Comparison of ENCODE assay signal across 1 cellular context in the genomic region with DNA sequence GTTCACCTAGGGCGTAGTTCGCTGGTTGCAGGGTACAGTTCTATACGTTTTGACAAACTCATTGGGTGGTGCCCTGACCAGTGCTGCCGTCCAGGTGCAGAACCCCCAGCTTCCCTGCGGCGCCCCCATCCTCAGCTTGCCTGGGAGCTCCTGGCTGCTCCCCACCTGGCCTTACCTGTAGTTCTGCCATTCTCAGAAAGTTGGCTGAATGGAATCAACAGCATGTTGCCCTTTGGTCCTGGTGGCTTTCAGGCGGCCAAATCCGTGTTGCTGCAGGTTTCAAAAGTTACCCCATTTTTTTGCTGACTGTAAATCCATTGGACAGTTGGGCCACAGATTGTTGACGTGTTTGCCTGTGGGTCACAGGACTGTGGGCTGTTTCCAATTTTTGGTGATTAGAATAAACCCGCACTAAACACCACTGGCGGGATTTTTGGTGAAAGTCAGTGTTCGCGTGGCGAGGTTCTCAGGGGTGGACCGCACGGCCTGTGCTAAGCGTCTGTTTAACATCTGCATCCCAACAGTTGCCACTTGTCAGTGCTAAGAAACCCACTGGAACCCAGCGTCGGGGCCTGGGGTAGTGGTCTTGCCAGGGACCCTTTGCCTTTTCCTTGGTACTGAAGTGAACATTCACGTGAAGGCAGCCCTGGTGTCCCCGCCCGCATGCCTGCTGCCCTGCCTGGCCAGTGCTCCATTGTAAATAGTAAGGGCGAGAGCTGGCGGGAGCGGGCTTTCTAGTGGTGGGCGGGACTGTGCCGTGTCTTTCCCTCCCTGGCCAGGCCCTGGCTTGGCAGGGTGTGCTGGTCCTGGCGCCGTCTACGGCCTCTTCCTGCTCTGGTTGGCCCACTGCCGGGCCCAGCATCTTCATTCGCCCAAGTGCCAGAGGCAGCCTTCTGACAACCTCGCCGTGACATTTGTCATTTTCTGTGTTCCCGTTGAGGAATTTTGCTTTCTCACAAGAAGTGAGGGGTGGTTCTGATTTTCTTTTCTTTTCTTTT.
TF ChIP-seq lines count a peak whose summit lies in the region.

No MANE protein-coding gene starts in this region.

TF ChIP-seq in HepG2, 621 proteins besides CTCF, POLR2A, EP300 and RAD21 (continued from another document and continues in another):
- TF ChIP-seq, protein P1, sequence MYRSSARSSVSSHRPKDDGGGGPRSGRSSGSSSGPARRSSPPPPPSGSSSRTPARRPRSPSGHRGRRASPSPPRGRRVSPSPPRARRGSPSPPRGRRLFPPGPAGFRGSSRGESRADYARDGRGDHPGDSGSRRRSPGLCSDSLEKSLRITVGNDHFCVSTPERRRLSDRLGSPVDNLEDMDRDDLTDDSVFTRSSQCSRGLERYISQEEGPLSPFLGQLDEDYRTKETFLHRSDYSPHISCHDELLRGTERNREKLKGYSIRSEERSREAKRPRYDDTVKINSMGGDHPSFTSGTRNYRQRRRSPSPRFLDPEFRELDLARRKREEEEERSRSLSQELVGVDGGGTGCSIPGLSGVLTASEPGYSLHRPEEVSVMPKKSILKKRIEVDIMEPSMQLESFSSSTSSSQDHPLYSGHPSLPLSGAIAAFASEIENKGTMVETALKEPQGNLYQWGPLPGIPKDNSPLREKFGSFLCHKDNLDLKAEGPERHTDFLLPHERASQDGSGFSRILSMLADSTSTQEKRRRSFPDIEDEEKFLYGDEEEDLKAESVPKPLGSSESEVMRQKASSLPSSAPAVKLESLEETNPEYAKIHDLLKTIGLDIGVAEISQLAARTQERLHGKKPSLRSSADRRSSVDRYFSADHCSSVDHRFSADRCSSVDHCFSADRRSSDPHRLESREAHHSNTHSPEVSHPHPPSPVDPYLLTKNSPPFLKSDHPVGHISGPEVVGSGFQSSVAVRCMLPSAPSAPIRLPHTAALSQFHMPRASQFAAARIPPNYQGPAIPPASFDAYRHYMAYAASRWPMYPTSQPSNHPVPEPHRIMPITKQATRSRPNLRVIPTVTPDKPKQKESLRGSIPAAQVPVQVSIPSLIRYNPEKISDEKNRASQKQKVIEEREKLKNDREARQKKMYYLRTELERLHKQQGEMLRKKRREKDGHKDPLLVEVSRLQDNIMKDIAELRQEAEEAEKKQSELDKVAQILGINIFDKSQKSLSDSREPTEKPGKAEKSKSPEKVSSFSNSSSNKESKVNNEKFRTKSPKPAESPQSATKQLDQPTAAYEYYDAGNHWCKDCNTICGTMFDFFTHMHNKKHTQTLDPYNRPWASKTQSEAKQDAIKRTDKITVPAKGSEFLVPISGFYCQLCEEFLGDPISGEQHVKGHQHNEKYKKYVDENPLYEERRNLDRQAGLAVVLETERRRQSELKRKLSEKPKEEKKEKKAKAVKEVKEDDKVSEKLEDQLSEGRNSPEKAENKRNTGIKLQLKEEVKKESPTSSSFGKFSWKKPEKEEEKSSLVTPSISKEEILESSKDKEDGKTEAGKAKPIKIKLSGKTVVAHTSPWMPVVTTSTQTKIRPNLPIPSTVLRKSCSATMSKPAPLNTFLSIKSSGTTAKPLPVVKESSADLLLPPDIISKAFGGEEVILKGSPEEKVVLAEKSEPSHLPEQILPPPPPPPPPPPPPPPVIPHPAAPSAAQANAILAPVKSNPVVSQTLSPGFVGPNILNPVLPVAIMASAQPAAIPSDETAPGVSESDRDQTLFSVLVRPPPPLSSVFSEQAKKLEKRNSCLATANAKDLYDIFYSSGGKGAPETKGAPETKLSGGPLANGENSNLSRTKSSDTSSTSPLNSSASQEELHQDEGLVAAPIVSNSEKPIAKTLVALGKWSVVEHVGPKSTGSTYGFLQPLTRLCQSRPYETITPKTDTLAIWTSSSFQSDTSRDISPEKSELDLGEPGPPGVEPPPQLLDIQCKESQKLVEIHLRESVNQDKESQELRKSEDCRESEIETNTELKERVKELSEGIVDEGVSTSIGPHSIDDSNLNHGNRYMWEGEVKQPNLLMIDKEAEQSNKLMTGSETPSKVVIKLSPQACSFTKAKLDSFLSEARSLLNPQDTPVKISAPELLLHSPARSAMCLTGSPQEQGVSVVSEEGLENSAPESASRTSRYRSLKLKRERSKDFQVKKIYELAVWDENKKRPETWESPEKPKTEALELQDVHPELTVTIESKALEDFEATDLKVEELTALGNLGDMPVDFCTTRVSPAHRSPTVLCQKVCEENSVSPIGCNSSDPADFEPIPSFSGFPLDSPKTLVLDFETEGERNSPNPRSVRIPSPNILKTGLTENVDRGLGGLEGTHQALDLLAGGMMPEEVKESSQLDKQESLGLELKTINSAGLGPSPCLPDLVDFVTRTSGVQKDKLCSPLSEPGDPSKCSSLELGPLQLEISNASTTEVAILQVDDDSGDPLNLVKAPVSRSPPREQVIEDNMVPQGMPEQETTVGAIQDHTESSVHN (CRISPR knock-in tag; IDR thresholded peaks at IDR 0.05) = no peak
- no peak for TF ChIP-seq ZZZ3 (CRISPR knock-in tag; IDR thresholded peaks at IDR 0.05; ENCODE audit: borderline replicate concordance)
- TF ChIP-seq, protein P2, sequence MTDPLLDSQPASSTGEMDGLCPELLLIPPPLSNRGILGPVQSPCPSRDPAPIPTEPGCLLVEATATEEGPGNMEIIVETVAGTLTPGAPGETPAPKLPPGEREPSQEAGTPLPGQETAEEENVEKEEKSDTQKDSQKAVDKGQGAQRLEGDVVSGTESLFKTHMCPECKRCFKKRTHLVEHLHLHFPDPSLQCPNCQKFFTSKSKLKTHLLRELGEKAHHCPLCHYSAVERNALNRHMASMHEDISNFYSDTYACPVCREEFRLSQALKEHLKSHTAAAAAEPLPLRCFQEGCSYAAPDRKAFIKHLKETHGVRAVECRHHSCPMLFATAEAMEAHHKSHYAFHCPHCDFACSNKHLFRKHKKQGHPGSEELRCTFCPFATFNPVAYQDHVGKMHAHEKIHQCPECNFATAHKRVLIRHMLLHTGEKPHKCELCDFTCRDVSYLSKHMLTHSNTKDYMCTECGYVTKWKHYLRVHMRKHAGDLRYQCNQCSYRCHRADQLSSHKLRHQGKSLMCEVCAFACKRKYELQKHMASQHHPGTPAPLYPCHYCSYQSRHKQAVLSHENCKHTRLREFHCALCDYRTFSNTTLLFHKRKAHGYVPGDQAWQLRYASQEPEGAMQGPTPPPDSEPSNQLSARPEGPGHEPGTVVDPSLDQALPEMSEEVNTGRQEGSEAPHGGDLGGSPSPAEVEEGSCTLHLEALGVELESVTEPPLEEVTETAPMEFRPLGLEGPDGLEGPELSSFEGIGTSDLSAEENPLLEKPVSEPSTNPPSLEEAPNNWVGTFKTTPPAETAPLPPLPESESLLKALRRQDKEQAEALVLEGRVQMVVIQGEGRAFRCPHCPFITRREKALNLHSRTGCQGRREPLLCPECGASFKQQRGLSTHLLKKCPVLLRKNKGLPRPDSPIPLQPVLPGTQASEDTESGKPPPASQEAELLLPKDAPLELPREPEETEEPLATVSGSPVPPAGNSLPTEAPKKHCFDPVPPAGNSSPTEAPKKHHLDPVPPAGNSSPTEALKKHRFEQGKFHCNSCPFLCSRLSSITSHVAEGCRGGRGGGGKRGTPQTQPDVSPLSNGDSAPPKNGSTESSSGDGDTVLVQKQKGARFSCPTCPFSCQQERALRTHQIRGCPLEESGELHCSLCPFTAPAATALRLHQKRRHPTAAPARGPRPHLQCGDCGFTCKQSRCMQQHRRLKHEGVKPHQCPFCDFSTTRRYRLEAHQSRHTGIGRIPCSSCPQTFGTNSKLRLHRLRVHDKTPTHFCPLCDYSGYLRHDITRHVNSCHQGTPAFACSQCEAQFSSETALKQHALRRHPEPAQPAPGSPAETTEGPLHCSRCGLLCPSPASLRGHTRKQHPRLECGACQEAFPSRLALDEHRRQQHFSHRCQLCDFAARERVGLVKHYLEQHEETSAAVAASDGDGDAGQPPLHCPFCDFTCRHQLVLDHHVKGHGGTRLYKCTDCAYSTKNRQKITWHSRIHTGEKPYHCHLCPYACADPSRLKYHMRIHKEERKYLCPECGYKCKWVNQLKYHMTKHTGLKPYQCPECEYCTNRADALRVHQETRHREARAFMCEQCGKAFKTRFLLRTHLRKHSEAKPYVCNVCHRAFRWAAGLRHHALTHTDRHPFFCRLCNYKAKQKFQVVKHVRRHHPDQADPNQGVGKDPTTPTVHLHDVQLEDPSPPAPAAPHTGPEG (CRISPR knock-in tag; IDR thresholded peaks at IDR 0.05) = peak; percentile 96
- TF ChIP-seq RELA (CRISPR knock-in tag; IDR thresholded peaks at IDR 0.05) = no peak
- no peak for TF ChIP-seq ATRX (CRISPR knock-in tag; IDR thresholded peaks at IDR 0.05; ENCODE audit: borderline replicate concordance)
- TF ChIP-seq KMT2A (CRISPR knock-in tag; IDR thresholded peaks at IDR 0.05) = 0 out of 2 replicates have a peak, but pooled peaks have one; percentile 25
- TF ChIP-seq ZNF205 (CRISPR knock-in tag; IDR thresholded peaks at IDR 0.05) = 0 out of 2 replicates have a peak, but pooled peaks have one; percentile 25
- TF ChIP-seq, protein P3, sequence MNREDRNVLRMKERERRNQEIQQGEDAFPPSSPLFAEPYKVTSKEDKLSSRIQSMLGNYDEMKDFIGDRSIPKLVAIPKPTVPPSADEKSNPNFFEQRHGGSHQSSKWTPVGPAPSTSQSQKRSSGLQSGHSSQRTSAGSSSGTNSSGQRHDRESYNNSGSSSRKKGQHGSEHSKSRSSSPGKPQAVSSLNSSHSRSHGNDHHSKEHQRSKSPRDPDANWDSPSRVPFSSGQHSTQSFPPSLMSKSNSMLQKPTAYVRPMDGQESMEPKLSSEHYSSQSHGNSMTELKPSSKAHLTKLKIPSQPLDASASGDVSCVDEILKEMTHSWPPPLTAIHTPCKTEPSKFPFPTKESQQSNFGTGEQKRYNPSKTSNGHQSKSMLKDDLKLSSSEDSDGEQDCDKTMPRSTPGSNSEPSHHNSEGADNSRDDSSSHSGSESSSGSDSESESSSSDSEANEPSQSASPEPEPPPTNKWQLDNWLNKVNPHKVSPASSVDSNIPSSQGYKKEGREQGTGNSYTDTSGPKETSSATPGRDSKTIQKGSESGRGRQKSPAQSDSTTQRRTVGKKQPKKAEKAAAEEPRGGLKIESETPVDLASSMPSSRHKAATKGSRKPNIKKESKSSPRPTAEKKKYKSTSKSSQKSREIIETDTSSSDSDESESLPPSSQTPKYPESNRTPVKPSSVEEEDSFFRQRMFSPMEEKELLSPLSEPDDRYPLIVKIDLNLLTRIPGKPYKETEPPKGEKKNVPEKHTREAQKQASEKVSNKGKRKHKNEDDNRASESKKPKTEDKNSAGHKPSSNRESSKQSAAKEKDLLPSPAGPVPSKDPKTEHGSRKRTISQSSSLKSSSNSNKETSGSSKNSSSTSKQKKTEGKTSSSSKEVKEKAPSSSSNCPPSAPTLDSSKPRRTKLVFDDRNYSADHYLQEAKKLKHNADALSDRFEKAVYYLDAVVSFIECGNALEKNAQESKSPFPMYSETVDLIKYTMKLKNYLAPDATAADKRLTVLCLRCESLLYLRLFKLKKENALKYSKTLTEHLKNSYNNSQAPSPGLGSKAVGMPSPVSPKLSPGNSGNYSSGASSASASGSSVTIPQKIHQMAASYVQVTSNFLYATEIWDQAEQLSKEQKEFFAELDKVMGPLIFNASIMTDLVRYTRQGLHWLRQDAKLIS (CRISPR knock-in tag; IDR thresholded peaks at IDR 0.05) = no peak
- TF ChIP-seq, protein P4, sequence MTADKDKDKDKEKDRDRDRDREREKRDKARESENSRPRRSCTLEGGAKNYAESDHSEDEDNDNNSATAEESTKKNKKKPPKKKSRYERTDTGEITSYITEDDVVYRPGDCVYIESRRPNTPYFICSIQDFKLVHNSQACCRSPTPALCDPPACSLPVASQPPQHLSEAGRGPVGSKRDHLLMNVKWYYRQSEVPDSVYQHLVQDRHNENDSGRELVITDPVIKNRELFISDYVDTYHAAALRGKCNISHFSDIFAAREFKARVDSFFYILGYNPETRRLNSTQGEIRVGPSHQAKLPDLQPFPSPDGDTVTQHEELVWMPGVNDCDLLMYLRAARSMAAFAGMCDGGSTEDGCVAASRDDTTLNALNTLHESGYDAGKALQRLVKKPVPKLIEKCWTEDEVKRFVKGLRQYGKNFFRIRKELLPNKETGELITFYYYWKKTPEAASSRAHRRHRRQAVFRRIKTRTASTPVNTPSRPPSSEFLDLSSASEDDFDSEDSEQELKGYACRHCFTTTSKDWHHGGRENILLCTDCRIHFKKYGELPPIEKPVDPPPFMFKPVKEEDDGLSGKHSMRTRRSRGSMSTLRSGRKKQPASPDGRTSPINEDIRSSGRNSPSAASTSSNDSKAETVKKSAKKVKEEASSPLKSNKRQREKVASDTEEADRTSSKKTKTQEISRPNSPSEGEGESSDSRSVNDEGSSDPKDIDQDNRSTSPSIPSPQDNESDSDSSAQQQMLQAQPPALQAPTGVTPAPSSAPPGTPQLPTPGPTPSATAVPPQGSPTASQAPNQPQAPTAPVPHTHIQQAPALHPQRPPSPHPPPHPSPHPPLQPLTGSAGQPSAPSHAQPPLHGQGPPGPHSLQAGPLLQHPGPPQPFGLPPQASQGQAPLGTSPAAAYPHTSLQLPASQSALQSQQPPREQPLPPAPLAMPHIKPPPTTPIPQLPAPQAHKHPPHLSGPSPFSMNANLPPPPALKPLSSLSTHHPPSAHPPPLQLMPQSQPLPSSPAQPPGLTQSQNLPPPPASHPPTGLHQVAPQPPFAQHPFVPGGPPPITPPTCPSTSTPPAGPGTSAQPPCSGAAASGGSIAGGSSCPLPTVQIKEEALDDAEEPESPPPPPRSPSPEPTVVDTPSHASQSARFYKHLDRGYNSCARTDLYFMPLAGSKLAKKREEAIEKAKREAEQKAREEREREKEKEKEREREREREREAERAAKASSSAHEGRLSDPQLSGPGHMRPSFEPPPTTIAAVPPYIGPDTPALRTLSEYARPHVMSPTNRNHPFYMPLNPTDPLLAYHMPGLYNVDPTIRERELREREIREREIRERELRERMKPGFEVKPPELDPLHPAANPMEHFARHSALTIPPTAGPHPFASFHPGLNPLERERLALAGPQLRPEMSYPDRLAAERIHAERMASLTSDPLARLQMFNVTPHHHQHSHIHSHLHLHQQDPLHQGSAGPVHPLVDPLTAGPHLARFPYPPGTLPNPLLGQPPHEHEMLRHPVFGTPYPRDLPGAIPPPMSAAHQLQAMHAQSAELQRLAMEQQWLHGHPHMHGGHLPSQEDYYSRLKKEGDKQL (CRISPR knock-in tag; IDR thresholded peaks at IDR 0.05; ENCODE audit: low read depth) = no peak
- no peak for TF ChIP-seq HIVEP1 (CRISPR knock-in tag; IDR thresholded peaks at IDR 0.05)
- no peak for TF ChIP-seq MED8 (CRISPR knock-in tag; IDR thresholded peaks at IDR 0.05; ENCODE audit: insufficient replicate concordance)
- TF ChIP-seq, protein P5, sequence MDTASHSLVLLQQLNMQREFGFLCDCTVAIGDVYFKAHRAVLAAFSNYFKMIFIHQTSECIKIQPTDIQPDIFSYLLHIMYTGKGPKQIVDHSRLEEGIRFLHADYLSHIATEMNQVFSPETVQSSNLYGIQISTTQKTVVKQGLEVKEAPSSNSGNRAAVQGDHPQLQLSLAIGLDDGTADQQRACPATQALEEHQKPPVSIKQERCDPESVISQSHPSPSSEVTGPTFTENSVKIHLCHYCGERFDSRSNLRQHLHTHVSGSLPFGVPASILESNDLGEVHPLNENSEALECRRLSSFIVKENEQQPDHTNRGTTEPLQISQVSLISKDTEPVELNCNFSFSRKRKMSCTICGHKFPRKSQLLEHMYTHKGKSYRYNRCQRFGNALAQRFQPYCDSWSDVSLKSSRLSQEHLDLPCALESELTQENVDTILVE (CRISPR knock-in tag; IDR thresholded peaks at IDR 0.05) = 0 out of 2 replicates have a peak, but pooled peaks have one; percentile 39
- no peak for TF ChIP-seq HNRNPH1 (optimal IDR thresholded peaks at IDR 0.05; ENCODE audit: low read depth, low read length)
- TF ChIP-seq, protein P6, sequence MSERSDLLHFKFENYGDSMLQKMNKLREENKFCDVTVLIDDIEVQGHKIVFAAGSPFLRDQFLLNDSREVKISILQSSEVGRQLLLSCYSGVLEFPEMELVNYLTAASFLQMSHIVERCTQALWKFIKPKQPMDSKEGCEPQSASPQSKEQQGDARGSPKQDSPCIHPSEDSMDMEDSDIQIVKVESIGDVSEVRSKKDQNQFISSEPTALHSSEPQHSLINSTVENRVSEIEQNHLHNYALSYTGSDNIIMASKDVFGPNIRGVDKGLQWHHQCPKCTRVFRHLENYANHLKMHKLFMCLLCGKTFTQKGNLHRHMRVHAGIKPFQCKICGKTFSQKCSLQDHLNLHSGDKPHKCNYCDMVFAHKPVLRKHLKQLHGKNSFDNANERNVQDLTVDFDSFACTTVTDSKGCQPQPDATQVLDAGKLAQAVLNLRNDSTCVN (CRISPR knock-in tag; IDR thresholded peaks at IDR 0.05; ENCODE audit: borderline replicate concordance) = no peak
- no peak for TF ChIP-seq ATAD3A (CRISPR knock-in tag; IDR thresholded peaks at IDR 0.05)
